Comparison of ENCODE assay signal across 1 cellular context in the genomic region with DNA sequence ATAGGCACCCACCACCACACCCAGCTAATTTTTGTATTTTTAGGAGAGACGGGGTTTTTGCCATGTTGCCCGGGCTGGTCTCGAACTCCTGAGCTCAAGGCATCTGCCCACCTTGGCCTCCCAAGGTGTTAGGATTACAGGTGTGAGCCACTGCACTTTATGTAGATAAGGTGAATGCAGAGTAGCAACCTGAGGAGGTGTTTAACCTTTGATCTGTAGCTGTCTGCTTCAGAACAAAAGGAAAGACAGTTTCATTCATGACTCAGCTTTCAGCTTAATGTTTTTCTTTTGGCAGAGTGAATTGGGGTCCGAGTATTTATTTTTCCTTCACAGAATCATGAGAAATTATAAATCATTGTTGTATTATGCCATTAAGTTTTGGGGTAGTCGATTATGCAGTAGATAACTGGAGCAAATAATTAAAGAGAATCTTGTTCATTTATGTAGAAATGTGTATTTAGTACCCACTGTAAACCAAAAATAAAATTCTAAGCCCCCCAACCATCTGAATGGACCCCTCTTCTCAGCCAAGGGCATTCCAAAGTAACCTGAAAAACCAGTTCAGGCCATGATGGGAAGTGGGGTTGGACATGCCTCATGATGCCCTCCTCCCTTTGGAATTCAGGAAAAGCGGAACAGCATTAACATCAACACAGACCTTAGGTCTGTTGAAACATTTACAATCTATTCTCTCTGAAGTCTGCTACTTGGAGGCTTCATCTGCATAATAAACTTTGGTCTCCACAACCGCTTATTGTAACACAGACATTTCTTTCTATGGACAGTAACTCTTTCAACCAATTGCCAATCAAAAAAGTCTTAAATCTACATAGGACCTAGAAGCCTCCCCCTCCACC.
TF ChIP-seq lines count a peak whose summit lies in the region.

No MANE protein-coding gene starts in this region.

TF ChIP-seq in WTC11, 78 proteins besides CTCF, POLR2A, EP300 and RAD21 (continued from another document):
- peak; percentile 76; the same call in 1 of the 2 replicates for TF ChIP-seq TEAD1 (CRISPR knock-in tag; IDR thresholded peaks at IDR 0.05)
